In the genomic region with DNA sequence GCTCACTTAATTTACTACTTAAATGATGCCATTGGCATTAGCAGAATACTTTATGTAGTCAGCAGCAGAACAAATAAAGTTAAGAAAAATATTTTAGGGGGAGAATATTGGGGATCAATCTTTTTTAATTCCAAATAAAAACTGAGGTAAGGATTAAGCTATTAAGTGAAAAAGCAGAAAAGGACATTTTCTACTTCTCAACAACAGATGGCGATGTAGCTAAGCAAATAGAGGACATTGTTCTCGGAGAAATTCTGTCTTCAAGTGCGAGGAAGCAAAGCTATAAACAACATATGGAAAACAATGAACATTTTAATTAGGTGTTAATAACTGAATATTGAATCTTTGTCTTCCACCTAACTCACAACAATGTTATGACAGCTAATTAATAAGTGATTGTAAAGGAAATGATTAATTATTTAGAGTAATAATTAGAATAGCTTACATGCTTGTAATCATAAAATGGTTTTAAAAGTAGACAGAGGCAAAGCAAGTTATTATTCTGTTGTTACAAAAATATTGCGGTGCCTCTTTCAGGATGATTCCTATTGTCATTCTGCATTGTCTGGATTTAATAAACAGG, we compare ENCODE assay signal across 9 cellular contexts. TPM values are rescaled to one million over a fixed set of nuclear protein-coding genes. Genes with fewer than 3 reads are reported as not detected.
A peak's percentile ranks its signal among the peaks of the same experiment; 100 is the strongest.
DNase-seq lines count a peak whose midpoint lies in the region; ATAC-seq and TF ChIP-seq lines count a peak whose summit lies in the region.
"Had no signal": no experiment of that assay in that cellular context is flagged by ENCODE, and none has a peak within 500 bp of the region (broad histone marks: within the 10 kb centered on the region; RNA-seq: fewer than 3 reads in every experiment).

No MANE protein-coding gene starts in this region.

- no peak for ATAC-seq in HG02840 (IDR thresholded peaks at IDR 0.05; ENCODE audit: low FRiP score, unreplicated experiment)

- H3K27ac ChIP-seq in PC-9: peak overlapping the region; percentile 71
- H3K27ac ChIP-seq in esophagus muscularis mucosa (replicated peaks in 1 of 4): no peak overlapping the region
- no peak overlapping the region for H3K27ac ChIP-seq in parathyroid adenoma
- H3K27ac ChIP-seq: SJCRH30 had no signal

- no peaks in the 10 kb centered on the region for H3K79me2 ChIP-seq in PC-9 (ENCODE audit: low read depth)
- no peaks in the 10 kb centered on the region for H3K79me2 ChIP-seq in parathyroid adenoma

- H3K4me3 ChIP-seq in PC-9 (no peak overlapping the region), esophagus muscularis mucosa (no peak overlapping the region), parathyroid adenoma (ENCODE audit: low read depth, low read length) (no peak overlapping the region), MG63 (no peak overlapping the region)
- H3K4me3 ChIP-seq: SJCRH30 had no signal

- TF ChIP-seq POLR2A in esophagus muscularis mucosa (IDR thresholded peaks at IDR 0.05; ENCODE audit: low read depth): no peak

- no peaks in the 10 kb centered on the region for H4K20me1 ChIP-seq in PC-9 (ENCODE audit: insufficient read depth)

- peaks cover 52% of the 10 kb centered on the region for H3K4me1 ChIP-seq in PC-9 (replicated peaks; ENCODE audit: insufficient read depth)
- peaks cover 0 to 5% (median 0%) of the 10 kb centered on the region in 4 donors for H3K4me1 ChIP-seq in esophagus muscularis mucosa
- no peaks in the 10 kb centered on the region for H3K4me1 ChIP-seq in parathyroid adenoma

- H3K9me2 ChIP-seq in PC-9 (ENCODE audit: insufficient read depth): no peaks in the 10 kb centered on the region; the same call in 1 of the 2 replicates

- no TSS peak for BruUV-seq in PC-9 (replicated peaks; lab: Mats Ljungman, UMichigan)

- no peak overlapping the region for H3K9ac ChIP-seq in parathyroid adenoma

- H3K27me3 ChIP-seq in PC-9 (ENCODE audit: insufficient read depth, low read depth) (no peaks in the 10 kb centered on the region), esophagus muscularis mucosa (peaks cover 0 to 79% (median 5%) of the 10 kb centered on the region in 4 donors), parathyroid adenoma (ENCODE audit: control insufficient read depth, insufficient read depth, low read length) (no peaks in the 10 kb centered on the region), MG63 (no peaks in the 10 kb centered on the region)

- intact Hi-C loops in PC-9 (cut with micrococcal nuclease; ENCODE audit: unreplicated experiment): loop anchor here (1.0 to 5.0 kb wide), 11 partner anchors 15 to 809 kb away; no protein-coding TSS in a partner anchor
- intact Hi-C loops in esophagus muscularis mucosa (cut with DNase I): no loop called here

- no peaks in the 10 kb centered on the region for H3K9me3 ChIP-seq in PC-9 (ENCODE audit: insufficient read depth, low read depth)
- no peaks in the 10 kb centered on the region for H3K9me3 ChIP-seq in esophagus muscularis mucosa
- H3K9me3 ChIP-seq in parathyroid adenoma (ENCODE audit: control insufficient read depth, low read length): peaks cover 4% of the 10 kb centered on the region
- no peaks in the 10 kb centered on the region for H3K9me3 ChIP-seq in MG63
- H3K9me3 ChIP-seq: SJCRH30 had no signal

- 9% methylated on average over 4 of the region's 4 CpGs for WGBS in esophagus muscularis mucosa

- H2AFZ ChIP-seq in PC-9: 0 out of 2 replicates have a peak overlapping the region, but pooled peaks have one; percentile 23
- H2AFZ ChIP-seq in parathyroid adenoma: no peak overlapping the region

- H3K36me3 ChIP-seq in PC-9 (ENCODE audit: low read depth) (no peaks in the 10 kb centered on the region), esophagus muscularis mucosa (no peaks in the 10 kb centered on the region), parathyroid adenoma (ENCODE audit: control insufficient read depth, insufficient read depth, low read length) (no peaks in the 10 kb centered on the region), MG63 (no peaks in the 10 kb centered on the region)
- H3K36me3 ChIP-seq: SJCRH30 had no signal

- peaks cover 19% of the 10 kb centered on the region for H3F3A ChIP-seq in PC-9 (ENCODE audit: insufficient read depth, low read depth)

- DNase-seq in DMS114 treated with DMSO at 0.1 percent for 48 hours (lab: John Stamatoyannopoulos, UW; ENCODE audit: unreplicated experiment): peak; percentile 9
- DNase-seq in HPDE6-E6E7 (ENCODE audit: extremely low spot score): peak; percentile 28
- peak in 1 of 2 experiments; percentile 62 for DNase-seq in PC-9
- no peak for DNase-seq in esophagus muscularis mucosa (ENCODE audit: extremely low spot score)
- no peak for DNase-seq in NCI-H2107 treated with DMSO at 0.1 percent for 48 hours (lab: John Stamatoyannopoulos, UW; ENCODE audit: unreplicated experiment)
- DNase-seq in MG63: no peak

- CTCF ChIA-PET in PC-9 (lab: Charles Lee): interaction anchor here (0.5 to 1.9 kb wide), 16 partner anchors 14 to 1695 kb away, joined by 3 to 14 read pairs (median 5); no protein-coding TSS in a partner anchor

- no peak for TF ChIP-seq EP300 in esophagus muscularis mucosa (IDR thresholded peaks at IDR 0.05)

- POLR2A ChIA-PET in PC-9 (lab: Charles Lee; ENCODE audit: unreplicated experiment): interaction anchor here (0.6 to 0.7 kb wide), 5 partner anchors 40 to 1319 kb away, joined by 3 to 7 read pairs (median 5); no protein-coding TSS in a partner anchor

- H3K4me2 ChIP-seq in PC-9: peak overlapping the region; percentile 57
- no peak overlapping the region for H3K4me2 ChIP-seq in parathyroid adenoma (ENCODE audit: low read length)

- peak; percentile 88 for TF ChIP-seq CTCF in PC-9 (conservative IDR thresholded peaks at IDR 0.05)
- peak; percentile 56 to 60 (median 57) for TF ChIP-seq CTCF in esophagus muscularis mucosa (IDR thresholded peaks at IDR 0.05)
- TF ChIP-seq CTCF in parathyroid adenoma (IDR thresholded peaks at IDR 0.05): peak; percentile 49

RNA-seq across cellular contexts. Expression of gene CCDC93, which starts 32.8 kb away (rescaled TPM):
- total RNA-seq in PC-9 (2021): 29.7 and 31.3 TPM in 2 replicates
- 10 to 100 TPM; 14.4 to 17.0 (median 16.0) TPM for total RNA-seq in esophagus muscularis mucosa
- total RNA-seq in MG63 (2014; rRNA removed; shearing (Covaris generic); ENCODE audit: low replicate concordance): 12.2 and 13.2 TPM in 2 replicates

RNA-seq across cellular contexts. Expression of gene INSIG2, which starts 41.6 kb away (rescaled TPM):
- total RNA-seq in PC-9 (2021): 33.6 and 54.8 TPM in 2 replicates
- total RNA-seq in esophagus muscularis mucosa: 10 to 100 TPM in 3 of 4 donors, 1 to 10 TPM in 1; 9.4 to 18.4 (median 13.5) TPM
- 5.7 and 7.7 TPM in 2 replicates for total RNA-seq in MG63 (2014; rRNA removed; shearing (Covaris generic); ENCODE audit: low replicate concordance)

Comparison
In these comparisons a context has a peak if more than half of its experiments do, and no peak if none do; other contexts are left out.
1. DNase-seq: peak in DMS114 treated with DMSO at 0.1 percent for 48 hours (single experiment) and HPDE6-E6E7 (single experiment); none in esophagus muscularis mucosa (single experiment), NCI-H2107 treated with DMSO at 0.1 percent for 48 hours (single experiment) and MG63 (single experiment).
2. Peak in every context shown above with its lines, with median percentiles within 50 percentile points of each other: CTCF ChIP-seq.